1 cellular context compared by ENCODE assay signal in genomic region chr3:159112724-159113123, GRCh38.
TF ChIP-seq lines count a peak whose summit lies in the region.

No MANE protein-coding gene starts in this region.

TF ChIP-seq in GM23338, 12 proteins besides CTCF, POLR2A, EP300 and RAD21 (continued from another document):
- TF ChIP-seq, protein P1, sequence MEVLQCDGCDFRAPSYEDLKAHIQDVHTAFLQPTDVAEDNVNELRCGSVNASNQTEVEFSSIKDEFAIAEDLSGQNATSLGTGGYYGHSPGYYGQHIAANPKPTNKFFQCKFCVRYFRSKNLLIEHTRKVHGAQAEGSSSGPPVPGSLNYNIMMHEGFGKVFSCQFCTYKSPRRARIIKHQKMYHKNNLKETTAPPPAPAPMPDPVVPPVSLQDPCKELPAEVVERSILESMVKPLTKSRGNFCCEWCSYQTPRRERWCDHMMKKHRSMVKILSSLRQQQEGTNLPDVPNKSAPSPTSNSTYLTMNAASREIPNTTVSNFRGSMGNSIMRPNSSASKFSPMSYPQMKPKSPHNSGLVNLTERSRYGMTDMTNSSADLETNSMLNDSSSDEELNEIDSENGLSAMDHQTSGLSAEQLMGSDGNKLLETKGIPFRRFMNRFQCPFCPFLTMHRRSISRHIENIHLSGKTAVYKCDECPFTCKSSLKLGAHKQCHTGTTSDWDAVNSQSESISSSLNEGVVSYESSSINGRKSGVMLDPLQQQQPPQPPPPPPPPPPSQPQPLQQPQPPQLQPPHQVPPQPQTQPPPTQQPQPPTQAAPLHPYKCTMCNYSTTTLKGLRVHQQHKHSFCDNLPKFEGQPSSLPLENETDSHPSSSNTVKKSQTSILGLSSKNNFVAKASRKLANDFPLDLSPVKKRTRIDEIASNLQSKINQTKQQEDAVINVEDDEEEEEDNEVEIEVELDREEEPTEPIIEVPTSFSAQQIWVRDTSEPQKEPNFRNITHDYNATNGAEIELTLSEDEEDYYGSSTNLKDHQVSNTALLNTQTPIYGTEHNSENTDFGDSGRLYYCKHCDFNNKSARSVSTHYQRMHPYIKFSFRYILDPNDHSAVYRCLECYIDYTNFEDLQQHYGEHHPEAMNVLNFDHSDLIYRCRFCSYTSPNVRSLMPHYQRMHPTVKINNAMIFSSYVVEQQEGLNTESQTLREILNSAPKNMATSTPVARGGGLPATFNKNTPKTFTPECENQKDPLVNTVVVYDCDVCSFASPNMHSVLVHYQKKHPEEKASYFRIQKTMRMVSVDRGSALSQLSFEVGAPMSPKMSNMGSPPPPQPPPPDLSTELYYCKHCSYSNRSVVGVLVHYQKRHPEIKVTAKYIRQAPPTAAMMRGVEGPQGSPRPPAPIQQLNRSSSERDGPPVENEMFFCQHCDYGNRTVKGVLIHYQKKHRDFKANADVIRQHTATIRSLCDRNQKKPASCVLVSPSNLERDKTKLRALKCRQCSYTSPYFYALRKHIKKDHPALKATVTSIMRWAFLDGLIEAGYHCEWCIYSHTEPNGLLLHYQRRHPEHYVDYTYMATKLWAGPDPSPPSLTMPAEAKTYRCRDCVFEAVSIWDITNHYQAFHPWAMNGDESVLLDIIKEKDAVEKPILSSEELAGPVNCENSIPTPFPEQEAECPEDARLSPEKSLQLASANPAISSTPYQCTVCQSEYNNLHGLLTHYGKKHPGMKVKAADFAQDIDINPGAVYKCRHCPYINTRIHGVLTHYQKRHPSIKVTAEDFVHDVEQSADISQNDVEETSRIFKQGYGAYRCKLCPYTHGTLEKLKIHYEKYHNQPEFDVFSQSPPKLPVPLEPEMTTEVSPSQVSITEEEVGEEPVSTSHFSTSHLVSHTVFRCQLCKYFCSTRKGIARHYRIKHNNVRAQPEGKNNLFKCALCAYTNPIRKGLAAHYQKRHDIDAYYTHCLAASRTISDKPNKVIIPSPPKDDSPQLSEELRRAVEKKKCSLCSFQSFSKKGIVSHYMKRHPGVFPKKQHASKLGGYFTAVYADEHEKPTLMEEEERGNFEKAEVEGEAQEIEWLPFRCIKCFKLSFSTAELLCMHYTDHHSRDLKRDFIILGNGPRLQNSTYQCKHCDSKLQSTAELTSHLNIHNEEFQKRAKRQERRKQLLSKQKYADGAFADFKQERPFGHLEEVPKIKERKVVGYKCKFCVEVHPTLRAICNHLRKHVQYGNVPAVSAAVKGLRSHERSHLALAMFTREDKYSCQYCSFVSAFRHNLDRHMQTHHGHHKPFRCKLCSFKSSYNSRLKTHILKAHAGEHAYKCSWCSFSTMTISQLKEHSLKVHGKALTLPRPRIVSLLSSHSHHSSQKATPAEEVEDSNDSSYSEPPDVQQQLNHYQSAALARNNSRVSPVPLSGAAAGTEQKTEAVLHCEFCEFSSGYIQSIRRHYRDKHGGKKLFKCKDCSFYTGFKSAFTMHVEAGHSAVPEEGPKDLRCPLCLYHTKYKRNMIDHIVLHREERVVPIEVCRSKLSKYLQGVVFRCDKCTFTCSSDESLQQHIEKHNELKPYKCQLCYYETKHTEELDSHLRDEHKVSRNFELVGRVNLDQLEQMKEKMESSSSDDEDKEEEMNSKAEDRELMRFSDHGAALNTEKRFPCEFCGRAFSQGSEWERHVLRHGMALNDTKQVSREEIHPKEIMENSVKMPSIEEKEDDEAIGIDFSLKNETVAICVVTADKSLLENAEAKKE (CRISPR knock-in tag; IDR thresholded peaks at IDR 0.05): no peak
- no peak for TF ChIP-seq ZNF331 (CRISPR knock-in tag; IDR thresholded peaks at IDR 0.05; ENCODE audit: low read depth)
- TF ChIP-seq EZH2phosphoT487 (IDR thresholded peaks at IDR 0.05; ENCODE audit: unreplicated experiment): no peak
